Comparison of ENCODE assay signal across 18 cellular contexts in genomic region chr21:27450216-27450615, GRCh38.
"Had no signal": no experiment of that assay in that cellular context is flagged by ENCODE, and none has a peak within 500 bp of the region (broad histone marks: within the 10 kb centered on the region; RNA-seq: fewer than 3 reads in every experiment).

No MANE protein-coding gene starts in this region.

- H3K36me3 ChIP-seq: MG63 had no signal

- DNase-seq: KBM-7, MG63, NCI-H1092 treated with DMSO at 0.1 percent for 48 hours, NCI-H1436, NCI-H187, NCI-H2029, NCI-H2081 treated with DMSO at 0.1 percent for 48 hours, NCI-H2171, NCI-H226, NCI-H446, NCI-H510A, NCI-H524 treated with DMSO at 0.1 percent for 48 hours, NCI-H69, NCI-H774, Right ventricle myocardium superior, RPMI8226 had no signal

- H3K9me3 ChIP-seq: MG63 had no signal

- ATAC-seq: SK-N-SH treated with all-trans-retinoic acid at 6 μM for 48 hours had no signal

- FAIRE-seq: RCC 7860 had no signal

- H3K4me3 ChIP-seq: MG63 had no signal

- H3K27me3 ChIP-seq: MG63 had no signal
